Comparison of ENCODE assay signal across 25 cellular contexts in genomic region chr9:93819905-93820304, GRCh38.
"Had no signal": no experiment of that assay in that cellular context is flagged by ENCODE, and none has a peak within 500 bp of the region (broad histone marks: within the 10 kb centered on the region; RNA-seq: fewer than 3 reads in every experiment).

No MANE protein-coding gene starts in this region.

- H3K4me1 ChIP-seq: esophagus squamous epithelium, heart right ventricle, lower lobe of right lung, parathyroid adenoma, stomach, thyroid gland had no signal

- DNase-seq: effector memory CD8-positive, alpha-beta T cell; erythroblast; esophagus squamous epithelium; foreskin melanocyte; glutamatergic neuron; heart right ventricle; left ventricle myocardium superior; lower lobe of right lung; natural killer cell; stimulated activated CD4-positive, alpha-beta T cell treated with anti-CD3 and anti-CD28 coated beads, Interleukin-12 subunit alpha, Interleukin-12 subunit beta, amount 100 ng/mL, for 4 hours; stimulated activated CD4-positive, alpha-beta T cell treated with anti-CD3 and anti-CD28 coated beads, Interleukin-1b, Interleukin-23, amount 100 ng/mL, for 48 hours; stimulated activated CD4-positive, alpha-beta T cell treated with anti-CD3 and anti-CD28 coated beads, Interleukin-4, amount 100 ng/mL, for 1 hour; stimulated activated CD8-positive, alpha-beta memory T cell treated with anti-CD3 and anti-CD28 coated beads, Interleukin-4, amount 100 ng/mL, for 48 hours; stimulated activated naive CD4-positive, alpha-beta T cell; stomach; thyroid gland; trophoblast cell had no signal

- H3K79me2 ChIP-seq: parathyroid adenoma had no signal

- H3K4me3 Mint-ChIP-seq: effector memory CD8-positive, alpha-beta T cell; natural killer cell had no signal

- H3K4me1 Mint-ChIP-seq: natural killer cell had no signal

- H3K36me3 Mint-ChIP-seq: natural killer cell had no signal

- H3K27ac ChIP-seq: coronary artery, esophagus squamous epithelium, heart right ventricle, lower lobe of right lung, neutrophil, parathyroid adenoma, stomach, thyroid gland had no signal

- H3K4me3 ChIP-seq: coronary artery, esophagus squamous epithelium, heart right ventricle, lower lobe of right lung, smooth muscle cell, stomach, thyroid gland had no signal

- H3K27me3 ChIP-seq: thyroid gland had no signal

- ATAC-seq: effector memory CD8-positive, alpha-beta T cell; heart right ventricle; left ventricle myocardium superior; lower lobe of right lung; natural killer cell; sciatic nerve had no signal

- FAIRE-seq: endometrium, keratinocyte had no signal

- H3K36me3 ChIP-seq: esophagus squamous epithelium, heart right ventricle, lower lobe of right lung, neutrophil, stomach, thyroid gland had no signal

- H3K9me3 ChIP-seq: esophagus squamous epithelium, lower lobe of right lung, neutrophil, stomach, thyroid gland had no signal

- H3K9me3 Mint-ChIP-seq: effector memory CD8-positive, alpha-beta T cell; natural killer cell had no signal

- H2AFZ ChIP-seq: parathyroid adenoma had no signal

- H3K4me2 ChIP-seq: smooth muscle cell had no signal

- H3K27ac Mint-ChIP-seq: effector memory CD8-positive, alpha-beta T cell; natural killer cell; progenitor cell of endocrine pancreas had no signal
